2 cellular contexts compared by ENCODE assay signal in the genomic region with DNA sequence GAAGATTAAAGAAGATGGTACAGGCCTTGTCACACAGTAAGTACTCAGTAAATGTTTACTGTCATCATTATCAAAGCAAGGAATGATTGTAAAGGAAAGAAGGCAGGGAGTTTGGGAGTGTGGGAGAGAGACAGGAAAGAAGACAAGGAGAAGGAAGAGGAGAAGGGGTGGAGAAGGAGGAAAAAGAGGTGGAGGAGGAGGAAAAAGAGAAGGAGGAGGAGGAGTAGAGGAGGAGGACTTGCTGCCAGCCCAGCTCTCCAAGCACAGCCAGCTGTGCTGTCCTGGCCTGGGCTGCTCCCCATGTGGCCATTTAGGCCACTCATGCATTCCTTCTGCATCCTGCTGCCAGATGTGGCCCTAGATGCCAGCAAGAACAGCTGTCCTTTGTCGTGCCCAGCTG.
TF ChIP-seq lines count a peak whose summit lies in the region.

No MANE protein-coding gene starts in this region.

TF ChIP-seq in HEK293, 187 proteins besides CTCF, POLR2A, EP300 and RAD21:
- TF ChIP-seq EGR2 (tag by site-specific recombination; IDR thresholded peaks at IDR 0.05; ENCODE audit: low read depth), result peak; percentile 81
- TF ChIP-seq, protein P1, sequence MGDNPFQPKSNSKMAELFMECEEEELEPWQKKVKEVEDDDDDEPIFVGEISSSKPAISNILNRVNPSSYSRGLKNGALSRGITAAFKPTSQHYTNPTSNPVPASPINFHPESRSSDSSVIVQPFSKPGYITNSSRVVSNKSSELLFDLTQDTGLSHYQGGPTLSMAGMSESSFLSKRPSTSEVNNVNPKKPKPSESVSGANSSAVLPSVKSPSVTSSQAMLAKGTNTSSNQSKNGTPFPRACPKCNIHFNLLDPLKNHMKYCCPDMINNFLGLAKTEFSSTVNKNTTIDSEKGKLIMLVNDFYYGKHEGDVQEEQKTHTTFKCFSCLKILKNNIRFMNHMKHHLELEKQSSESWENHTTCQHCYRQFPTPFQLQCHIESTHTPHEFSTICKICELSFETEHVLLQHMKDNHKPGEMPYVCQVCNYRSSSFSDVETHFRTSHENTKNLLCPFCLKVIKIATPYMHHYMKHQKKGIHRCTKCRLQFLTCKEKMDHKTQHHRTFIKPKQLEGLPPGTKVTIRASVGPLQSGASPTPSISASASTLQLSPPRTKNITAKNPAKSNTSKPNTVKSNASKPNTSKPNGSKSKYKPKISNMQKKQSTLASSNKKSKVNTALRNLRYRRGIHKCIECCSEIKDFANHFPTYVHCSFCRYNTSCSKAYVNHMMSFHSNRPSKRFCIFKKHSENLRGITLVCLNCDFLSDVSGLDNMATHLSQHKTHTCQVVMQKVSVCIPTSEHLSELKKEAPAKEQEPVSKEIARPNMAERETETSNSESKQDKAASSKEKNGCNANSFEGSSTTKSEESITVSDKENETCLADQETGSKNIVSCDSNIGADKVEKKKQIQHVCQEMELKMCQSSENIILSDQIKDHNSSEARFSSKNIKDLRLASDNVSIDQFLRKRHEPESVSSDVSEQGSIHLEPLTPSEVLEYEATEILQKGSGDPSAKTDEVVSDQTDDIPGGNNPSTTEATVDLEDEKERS (tag by site-specific recombination; IDR thresholded peaks at IDR 0.05), result no peak
- 0 out of 2 replicates have a peak, but pooled peaks have one; percentile 18 for TF ChIP-seq ZFHX2 (tag by site-specific recombination; conservative IDR thresholded peaks at IDR 0.05)

TF ChIP-seq in K562, 482 proteins besides CTCF, POLR2A, EP300 and RAD21:
- peak; percentile 53; the same call in 1 of the 2 replicates for TF ChIP-seq ZNF263 (CRISPR knock-in tag; IDR thresholded peaks at IDR 0.05; ENCODE audit: borderline replicate concordance)
- TF ChIP-seq PHB2 (IDR thresholded peaks at IDR 0.05; ENCODE audit: low read depth), result no peak
- no peak for TF ChIP-seq ETS2 (tag; IDR thresholded peaks at IDR 0.05; ENCODE audit: borderline replicate concordance, poor library complexity, severe bottlenecking)
